ENCODE assay signal across 1 cellular context in genomic region chr9:121283856-121284732, GRCh38.
A peak's percentile ranks its signal among the peaks of the same experiment; 100 is the strongest.
TF ChIP-seq lines count a peak whose summit lies in the region.

No MANE protein-coding gene starts in this region.

TF ChIP-seq in K562, 482 proteins besides CTCF, POLR2A, EP300 and RAD21 (continued from another document):
- TF ChIP-seq GTF3C2 (IDR thresholded peaks at IDR 0.05; ENCODE audit: borderline replicate concordance, extremely low read depth, insufficient read length) (no peak), CTBP1 (IDR thresholded peaks at IDR 0.05; ENCODE audit: borderline replicate concordance) (peak; percentile 53; the same call in 1 of the 2 replicates), FUS (optimal IDR thresholded peaks at IDR 0.05; ENCODE audit: low read depth, low read length) (no peak), KLF1 (tag; IDR thresholded peaks at IDR 0.05) (no peak), RBM25 (IDR thresholded peaks at IDR 0.05; ENCODE audit: low read depth, low read length, severe bottlenecking) (no peak)
